14 cellular contexts compared by ENCODE assay signal in genomic region chr3:5251196-5251583, GRCh38.
DNase-seq lines count a peak whose midpoint lies in the region; ATAC-seq and TF ChIP-seq lines count a peak whose summit lies in the region.
"Had no signal": no experiment of that assay in that cellular context is flagged by ENCODE, and none has a peak within 500 bp of the region (broad histone marks: within the 10 kb centered on the region; RNA-seq: fewer than 3 reads in every experiment).

No MANE protein-coding gene starts in this region.

- TF ChIP-seq CTCF in heart right ventricle (IDR thresholded peaks at IDR 0.05), result no peak
- no peak for TF ChIP-seq CTCF in epithelial cell of proximal tubule (conservative IDR thresholded peaks at IDR 0.05; ENCODE audit: low read depth, low read length)

- ATAC-seq in heart right ventricle, result no peak
- no peak for ATAC-seq in Right ventricle myocardium inferior
- ATAC-seq: HCT116 had no signal

- no peak overlapping the region for H3K27ac ChIP-seq in heart right ventricle
- no peak overlapping the region for H3K27ac ChIP-seq in muscle layer of duodenum (ENCODE audit: low read length)
- H3K27ac ChIP-seq in urinary bladder (ENCODE audit: low read depth), result no peak overlapping the region
- H3K27ac ChIP-seq: spleen had no signal

- no peaks in the 10 kb centered on the region for H3K36me3 ChIP-seq in heart right ventricle
- no peaks in the 10 kb centered on the region for H3K36me3 ChIP-seq in muscle layer of duodenum (ENCODE audit: control insufficient read depth in 1 of 2, insufficient read depth in 2 of 2, low read length in 2 of 2)
- H3K36me3 ChIP-seq in urinary bladder (ENCODE audit: insufficient read depth), result no peaks in the 10 kb centered on the region
- H3K36me3 ChIP-seq: spleen had no signal

- DNase-seq in heart right ventricle (no peak), Right ventricle myocardium inferior (ENCODE audit: missing footprints) (no peak), epithelial cell of proximal tubule (ENCODE audit: low read depth) (no peak), medulla oblongata (ENCODE audit: extremely low spot score) (no peak), HPDE6-E6E7 (ENCODE audit: extremely low spot score) (no peak), NCI-H524 treated with DMSO at 0.1 percent for 48 hours (lab: John Stamatoyannopoulos, UW) (no peak)
- DNase-seq: ACHN; activated CD4-positive, CD25-positive, alpha-beta regulatory T cell treated with anti-CD3 and anti-CD28 coated beads, Interleukin-2, amount 50 U/mL, for 72 hours; activated T-cell treated with anti-CD3 and anti-CD28 coated beads, Interleukin-2, amount 50 U/mL, for 48 hours; NCI-H82; spleen had no signal

- H3K4me3 ChIP-seq in heart right ventricle, result peak overlapping the region in 6 of 10 donors; percentile 18 to 33 (median 24)
- H3K4me3 ChIP-seq in epithelial cell of proximal tubule (ENCODE audit: low read depth, low read length), result peak overlapping the region; percentile 30
- peak overlapping the region; percentile 24 to 52 for H3K4me3 ChIP-seq in muscle layer of duodenum (ENCODE audit: low read depth in 1 of 2, low read length in 2 of 2)
- peak overlapping the region; percentile 17 for H3K4me3 ChIP-seq in urinary bladder (ENCODE audit: low read depth, low read length)

- WGBS in heart right ventricle, 2 donors, result 64 to 69% methylated on average over 6 of the region's 6 CpGs
- WGBS in urinary bladder, result 31% methylated on average over 6 of the region's 6 CpGs

- H3K9me3 ChIP-seq in heart right ventricle (no peaks in the 10 kb centered on the region), muscle layer of duodenum (ENCODE audit: control insufficient read depth in 1 of 2, low read length in 2 of 2) (no peaks in the 10 kb centered on the region)
- H3K9me3 ChIP-seq: spleen had no signal

- H3K4me1 ChIP-seq in heart right ventricle, result no peaks in the 10 kb centered on the region
- H3K4me1 ChIP-seq in muscle layer of duodenum (ENCODE audit: control insufficient read depth in 1 of 2, insufficient read depth in 2 of 2, low read length in 2 of 2), result no peaks in the 10 kb centered on the region
- H3K4me1 ChIP-seq in urinary bladder (ENCODE audit: insufficient read depth), result no peaks in the 10 kb centered on the region
- H3K4me1 ChIP-seq: spleen had no signal

- intact Hi-C loops in heart right ventricle (cut with DNase I), result no loop called here
- intact Hi-C loops in Right ventricle myocardium inferior (cut with DNase I), result no loop called here

- H3K27me3 ChIP-seq in heart right ventricle (peaks cover 0 to 8% (median 0%) of the 10 kb centered on the region in 7 donors), muscle layer of duodenum (ENCODE audit: low read depth, low read length) (no peaks in the 10 kb centered on the region)
- H3K27me3 ChIP-seq: spleen had no signal
